In genomic region chr14:51990488-51990887, GRCh38 we compare ENCODE assay signal across 8 cellular contexts. TPM values are rescaled to one million over a fixed set of nuclear protein-coding genes. Genes with fewer than 3 reads are reported as not detected.
DNase-seq lines count a peak whose midpoint lies in the region; TF ChIP-seq lines count a peak whose summit lies in the region.

No MANE protein-coding gene starts in this region.

- H3K9ac ChIP-seq in fibroblast of lung (ENCODE audit: insufficient read depth, low read length): no peak overlapping the region

- H4K20me1 ChIP-seq in fibroblast of lung (ENCODE audit: control insufficient read depth, extremely low read depth, insufficient read depth, low read length): no peaks in the 10 kb centered on the region

- H3K4me3 ChIP-seq in GM12864 (ENCODE audit: low read depth, low read length) (peak overlapping the region; percentile 69), SJSA1 (peak overlapping the region; percentile 83), fibroblast of lung (replicated peaks in 1 of 4; ENCODE audit: control extremely low read depth in 1 of 4, insufficient read depth in 1 of 4, low read depth in 3 of 4, low read length in 4 of 4) (peak overlapping the region; percentile 93 to 99 (median 97)), retinal pigment epithelial cell (ENCODE audit: low read length) (peak overlapping the region; percentile 80)

- H3K79me2 ChIP-seq in fibroblast of lung (ENCODE audit: control insufficient read depth, insufficient read depth, low read length): peaks cover 28% of the 10 kb centered on the region

- H3K27me3 ChIP-seq in SJSA1 (replicated peaks) (no peaks in the 10 kb centered on the region), fibroblast of lung (ENCODE audit: control insufficient read depth, insufficient read depth, low read length) (no peaks in the 10 kb centered on the region)

- peak overlapping the region; percentile 83 for H3K4me2 ChIP-seq in fibroblast of lung (ENCODE audit: extremely low read depth, insufficient read depth, low read length)

- TF ChIP-seq CTCF in GM12864 (IDR thresholded peaks at IDR 0.05; ENCODE audit: low read depth, low read length, missing control alignments) (no peak), fibroblast of lung (conservative IDR thresholded peaks at IDR 0.05 in 1 of 2, IDR thresholded peaks at IDR 0.05 in 1 of 2; ENCODE audit: low read depth in 1 of 2, low read length in 2 of 2) (no peak), retinal pigment epithelial cell (conservative IDR thresholded peaks at IDR 0.05; ENCODE audit: low read depth, low read length) (no peak)

- no peaks in the 10 kb centered on the region for H3K9me3 ChIP-seq in SJSA1 (replicated peaks)
- no peaks in the 10 kb centered on the region for H3K9me3 ChIP-seq in fibroblast of lung (ENCODE audit: control insufficient read depth, insufficient read depth, low read depth, low read length)

- no peak overlapping the region for H2AFZ ChIP-seq in fibroblast of lung (ENCODE audit: low read length)

- DNase-seq in GM12864 (ENCODE audit: low read depth) (no peak), SJSA1 (ENCODE audit: low read depth in 1 of 2, low spot score in 2 of 2) (no peak), fibroblast of lung (ENCODE audit: low read depth in 2 of 2) (no peak), retinal pigment epithelial cell (ENCODE audit: low read depth) (no peak), NOMO-1 (lab: John Stamatoyannopoulos, UW; ENCODE audit: unreplicated experiment in 2 of 2) (no peak), midbrain (lab: John Stamatoyannopoulos, UW) (no peak), SHP77 (lab: John Stamatoyannopoulos, UW) (no peak), T1000 (lab: John Stamatoyannopoulos, UW) (no peak)

- no peaks in the 10 kb centered on the region for H3K4me1 ChIP-seq in SJSA1 (replicated peaks)
- H3K4me1 ChIP-seq in fibroblast of lung (ENCODE audit: control insufficient read depth, extremely low read depth, insufficient read depth, low read length): peaks cover 3% of the 10 kb centered on the region

- H3K36me3 ChIP-seq in SJSA1 (peaks cover 48% of the 10 kb centered on the region), fibroblast of lung (ENCODE audit: control insufficient read depth, insufficient read depth, low read length) (no peaks in the 10 kb centered on the region)

- H3K27ac ChIP-seq in SJSA1: no peak overlapping the region
- no peak overlapping the region for H3K27ac ChIP-seq in fibroblast of lung (ENCODE audit: insufficient read depth, low read length)

RNA-seq across cellular contexts. Expression of gene RTRAF, which starts 1.1 kb away (rescaled TPM):
- 101 and 111 TPM in 2 replicates for total RNA-seq in SJSA1 (2014; rRNA removed; shearing (Covaris generic))
- 73.2 and 222 TPM in 2 replicates for total RNA-seq in fibroblast of lung
- polyA plus RNA-seq in fibroblast of lung: 147 and 185 TPM in 2 replicates
- 295 and 298 TPM in 2 replicates for polyA plus RNA-seq in fibroblast of lung (2012)
- 33.6 and 38.4 TPM in 2 replicates for polyA minus RNA-seq in fibroblast of lung (ENCODE audit: low replicate concordance)
